In genomic region chr9:100427366-100428263, GRCh38 we compare ENCODE assay signal across 8 cellular contexts. TPM values are rescaled to one million over a fixed set of nuclear protein-coding genes. Genes with fewer than 3 reads are reported as not detected.
DNase-seq lines count a peak whose midpoint lies in the region; ATAC-seq and TF ChIP-seq lines count a peak whose summit lies in the region.

No MANE protein-coding gene starts in this region.

- H3K4me1 ChIP-seq in mononuclear cell (ENCODE audit: insufficient read depth, low read length): peaks cover 14% of the 10 kb centered on the region

- peak overlapping the region; percentile 84 for H3K4me3 ChIP-seq in epithelial cell of proximal tubule (ENCODE audit: low read depth, low read length)
- peak overlapping the region; percentile 50 for H3K4me3 ChIP-seq in mononuclear cell (ENCODE audit: low read length)

- no peak for TF ChIP-seq CTCF in epithelial cell of proximal tubule (conservative IDR thresholded peaks at IDR 0.05; ENCODE audit: low read depth, low read length)

- H3K27ac ChIP-seq in substantia nigra (ENCODE audit: low read depth, low read length, poor library complexity, severe bottlenecking): peak overlapping the region; percentile 23

- H3K27me3 ChIP-seq in mononuclear cell (ENCODE audit: insufficient read depth, low read length): no peaks in the 10 kb centered on the region

- no peaks in the 10 kb centered on the region for H3K9me3 ChIP-seq in mononuclear cell (ENCODE audit: low read depth, low read length)

- peak; percentile 34 for DNase-seq in NCI-H1436 (lab: John Stamatoyannopoulos, UW)
- no peak for DNase-seq in NCI-H1436 treated with DMSO at 0.1 percent for 48 hours (lab: John Stamatoyannopoulos, UW)
- DNase-seq in NCI-H1105 treated with DMSO at 0.1 percent for 48 hours (lab: John Stamatoyannopoulos, UW): peak; percentile 42
- DNase-seq in activated CD4-positive, alpha-beta T cell treated with anti-CD3 and anti-CD28 coated beads, Interleukin-2, amount 50 U/mL, for 48 hours: peak; percentile 49 to 52
- no peak for DNase-seq in epithelial cell of proximal tubule (ENCODE audit: low read depth)
- DNase-seq in substantia nigra (lab: John Stamatoyannopoulos, UW): peak in 35 of 49 donors; percentile 5 to 76 (median 32)

- ATAC-seq in HG02642 (IDR thresholded peaks at IDR 0.05; ENCODE audit: poor library complexity, unreplicated experiment): peak; percentile 65

RNA-seq across cellular contexts. Expression of gene MSANTD3, which starts 0.7 kb away (rescaled TPM):
- 74.4 and 105 TPM in 2 replicates for total RNA-seq in epithelial cell of proximal tubule
- 14.0 TPM for total RNA-seq in mononuclear cell

RNA-seq across cellular contexts. Expression of gene TMEFF1, which starts 45.3 kb away (rescaled TPM):
- total RNA-seq in epithelial cell of proximal tubule (3.5 and 7.8 TPM in 2 replicates), mononuclear cell (not detected)

Comparison
In these comparisons a context has a peak if more than half of its experiments do, and no peak if none do; other contexts are left out.
1. DNase-seq: peak in NCI-H1436 (single experiment), NCI-H1105 treated with DMSO at 0.1 percent for 48 hours (single experiment), activated CD4-positive, alpha-beta T cell treated with anti-CD3 and anti-CD28 coated beads, Interleukin-2, amount 50 U/mL, for 48 hours (2 of 2) and substantia nigra (35 of 49); none in NCI-H1436 treated with DMSO at 0.1 percent for 48 hours (single experiment) and epithelial cell of proximal tubule (single experiment).